Comparison of ENCODE assay signal across 17 cellular contexts in genomic region chr1:24692351-24692980, GRCh38.
"Had no signal": no experiment of that assay in that cellular context is flagged by ENCODE, and none has a peak within 500 bp of the region (broad histone marks: within the 10 kb centered on the region; RNA-seq: fewer than 3 reads in every experiment).

No MANE protein-coding gene starts in this region.

- H3K27me3 ChIP-seq: esophagus squamous epithelium, foreskin keratinocyte, neutrophil, tibial artery, upper lobe of right lung had no signal

- H3K4me3 Mint-ChIP-seq: dendritic cell treated with granulocyte-macrophage colony-stimulating factor and Interleukin-4, amounts not matched to agents 40 ng/mL and 50 ng/mL, for 4 days; effector memory CD8-positive, alpha-beta T cell; immature natural killer cell; naive thymus-derived CD4-positive, alpha-beta T cell; nephron progenitor cell had no signal

- H3K9me3 ChIP-seq: esophagus squamous epithelium, neutrophil, tibial artery, upper lobe of right lung had no signal

- FAIRE-seq: kidney, small intestine had no signal

- H3K36me3 Mint-ChIP-seq: naive thymus-derived CD4-positive, alpha-beta T cell had no signal

- H3K27ac ChIP-seq: esophagus squamous epithelium, foreskin keratinocyte, neutrophil, tibial artery, upper lobe of right lung had no signal

- H3K27ac Mint-ChIP-seq: naive thymus-derived CD4-positive, alpha-beta T cell; nephron progenitor cell had no signal

- H3K4me3 ChIP-seq: esophagus squamous epithelium, tibial artery, upper lobe of right lung had no signal

- H3K36me3 ChIP-seq: esophagus squamous epithelium, neutrophil, tibial artery, upper lobe of right lung had no signal

- H3K27me3 Mint-ChIP-seq: dendritic cell treated with granulocyte-macrophage colony-stimulating factor and Interleukin-4, amounts not matched to agents 40 ng/mL and 50 ng/mL, for 4 days; effector memory CD8-positive, alpha-beta T cell had no signal

- DNase-seq: effector memory CD8-positive, alpha-beta T cell; esophagus squamous epithelium; foreskin keratinocyte; immature natural killer cell; kidney; left cardiac atrium; left ventricle myocardium superior; mesendoderm; naive thymus-derived CD4-positive, alpha-beta T cell; nephron progenitor cell; small intestine; stimulated activated CD4-positive, alpha-beta T cell treated with anti-CD3 and anti-CD28 coated beads, Interleukin-12 subunit alpha, Interleukin-12 subunit beta, amount 100 ng/mL, for 4 hours; stimulated activated naive CD4-positive, alpha-beta T cell treated with Interleukin-2 at 50 U/mL for 16 hours; tibial artery; upper lobe of right lung had no signal

- ATAC-seq: effector memory CD8-positive, alpha-beta T cell; foreskin keratinocyte; left cardiac atrium; left ventricle myocardium superior; naive thymus-derived CD4-positive, alpha-beta T cell; upper lobe of right lung had no signal

- H3K4me1 ChIP-seq: foreskin keratinocyte had no signal

- H3K9me3 Mint-ChIP-seq: dendritic cell treated with granulocyte-macrophage colony-stimulating factor and Interleukin-4, amounts not matched to agents 40 ng/mL and 50 ng/mL, for 4 days; effector memory CD8-positive, alpha-beta T cell; immature natural killer cell; naive thymus-derived CD4-positive, alpha-beta T cell had no signal
